ENCODE assay signal across 1 cellular context in genomic region chr12:56158029-56158925, GRCh38.
TF ChIP-seq lines count a peak whose summit lies in the region.

Gene MYL6 (plus strand): TSS chr12:56158359. CDS start chr12:56158402, 43 bp downstream.

TF ChIP-seq in HepG2, 621 proteins besides CTCF, POLR2A, EP300 and RAD21 (continued from another document and continues in another):
- TF ChIP-seq, protein P1, sequence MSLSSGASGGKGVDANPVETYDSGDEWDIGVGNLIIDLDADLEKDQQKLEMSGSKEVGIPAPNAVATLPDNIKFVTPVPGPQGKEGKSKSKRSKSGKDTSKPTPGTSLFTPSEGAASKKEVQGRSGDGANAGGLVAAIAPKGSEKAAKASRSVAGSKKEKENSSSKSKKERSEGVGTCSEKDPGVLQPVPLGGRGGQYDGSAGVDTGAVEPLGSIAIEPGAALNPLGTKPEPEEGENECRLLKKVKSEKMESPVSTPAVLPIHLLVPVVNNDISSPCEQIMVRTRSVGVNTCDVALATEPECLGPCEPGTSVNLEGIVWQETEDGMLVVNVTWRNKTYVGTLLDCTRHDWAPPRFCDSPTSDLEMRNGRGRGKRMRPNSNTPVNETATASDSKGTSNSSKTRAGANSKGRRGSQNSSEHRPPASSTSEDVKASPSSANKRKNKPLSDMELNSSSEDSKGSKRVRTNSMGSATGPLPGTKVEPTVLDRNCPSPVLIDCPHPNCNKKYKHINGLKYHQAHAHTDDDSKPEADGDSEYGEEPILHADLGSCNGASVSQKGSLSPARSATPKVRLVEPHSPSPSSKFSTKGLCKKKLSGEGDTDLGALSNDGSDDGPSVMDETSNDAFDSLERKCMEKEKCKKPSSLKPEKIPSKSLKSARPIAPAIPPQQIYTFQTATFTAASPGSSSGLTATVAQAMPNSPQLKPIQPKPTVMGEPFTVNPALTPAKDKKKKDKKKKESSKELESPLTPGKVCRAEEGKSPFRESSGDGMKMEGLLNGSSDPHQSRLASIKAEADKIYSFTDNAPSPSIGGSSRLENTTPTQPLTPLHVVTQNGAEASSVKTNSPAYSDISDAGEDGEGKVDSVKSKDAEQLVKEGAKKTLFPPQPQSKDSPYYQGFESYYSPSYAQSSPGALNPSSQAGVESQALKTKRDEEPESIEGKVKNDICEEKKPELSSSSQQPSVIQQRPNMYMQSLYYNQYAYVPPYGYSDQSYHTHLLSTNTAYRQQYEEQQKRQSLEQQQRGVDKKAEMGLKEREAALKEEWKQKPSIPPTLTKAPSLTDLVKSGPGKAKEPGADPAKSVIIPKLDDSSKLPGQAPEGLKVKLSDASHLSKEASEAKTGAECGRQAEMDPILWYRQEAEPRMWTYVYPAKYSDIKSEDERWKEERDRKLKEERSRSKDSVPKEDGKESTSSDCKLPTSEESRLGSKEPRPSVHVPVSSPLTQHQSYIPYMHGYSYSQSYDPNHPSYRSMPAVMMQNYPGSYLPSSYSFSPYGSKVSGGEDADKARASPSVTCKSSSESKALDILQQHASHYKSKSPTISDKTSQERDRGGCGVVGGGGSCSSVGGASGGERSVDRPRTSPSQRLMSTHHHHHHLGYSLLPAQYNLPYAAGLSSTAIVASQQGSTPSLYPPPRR (CRISPR knock-in tag; IDR thresholded peaks at IDR 0.05; ENCODE audit: borderline replicate concordance): no peak
- TF ChIP-seq MEF2D (CRISPR knock-in tag; IDR thresholded peaks at IDR 0.05) (peak; percentile 28; the same call in 1 of the 2 replicates), CC2D1A (CRISPR knock-in tag; IDR thresholded peaks at IDR 0.05) (no peak), ZNF800 (CRISPR knock-in tag; IDR thresholded peaks at IDR 0.05) (no peak), ZNF747 (CRISPR knock-in tag; IDR thresholded peaks at IDR 0.05; ENCODE audit: borderline replicate concordance) (0 out of 2 replicates have a peak, but pooled peaks have one; percentile 55), RARA (CRISPR knock-in tag; IDR thresholded peaks at IDR 0.05) (no peak), SOX13 (IDR thresholded peaks at IDR 0.05) (no peak), SOX13 (CRISPR knock-in tag; conservative IDR thresholded peaks at IDR 0.05 in 1 of 2, IDR thresholded peaks at IDR 0.05 in 1 of 2) (no peak), HOXA9 (CRISPR knock-in tag; IDR thresholded peaks at IDR 0.05; ENCODE audit: borderline replicate concordance) (no peak), ETV5 (CRISPR knock-in tag; IDR thresholded peaks at IDR 0.05; ENCODE audit: borderline replicate concordance) (peak; percentile 26; the same call in 1 of the 2 replicates), THYN1 (CRISPR knock-in tag; IDR thresholded peaks at IDR 0.05; ENCODE audit: borderline replicate concordance, low read depth) (no peak), ZNF3 (CRISPR knock-in tag; IDR thresholded peaks at IDR 0.05) (no peak), ZNF460 (CRISPR knock-in tag; IDR thresholded peaks at IDR 0.05; ENCODE audit: borderline replicate concordance) (no peak), NFE2L2 (IDR thresholded peaks at IDR 0.05; ENCODE audit: low read length) (no peak), KDM5A (IDR thresholded peaks at IDR 0.05; ENCODE audit: borderline replicate concordance, low read length) (no peak; the same call in 1 of the 2 replicates), ZNF768 (CRISPR knock-in tag; IDR thresholded peaks at IDR 0.05) (no peak), U2AF1 (optimal IDR thresholded peaks at IDR 0.05; ENCODE audit: low read depth, low read length) (peak; percentile 6), ELF4 (CRISPR knock-in tag; IDR thresholded peaks at IDR 0.05; ENCODE audit: borderline replicate concordance) (no peak), ZNF260 (CRISPR knock-in tag; IDR thresholded peaks at IDR 0.05; ENCODE audit: borderline replicate concordance, low read depth) (no peak), KMT2A (CRISPR knock-in tag; IDR thresholded peaks at IDR 0.05) (no peak; the same call in 1 of the 2 replicates), THAP11 (CRISPR knock-in tag; IDR thresholded peaks at IDR 0.05) (0 out of 2 replicates have a peak, but pooled peaks have one; percentile 53), ZNF543 (CRISPR knock-in tag; IDR thresholded peaks at IDR 0.05) (no peak), ZNF775 (CRISPR knock-in tag; IDR thresholded peaks at IDR 0.05; ENCODE audit: borderline replicate concordance) (no peak), PAWR (CRISPR knock-in tag; IDR thresholded peaks at IDR 0.05; ENCODE audit: borderline replicate concordance) (no peak), PRPF4 (IDR thresholded peaks at IDR 0.05; ENCODE audit: low read depth, low read length, poor library complexity, severe bottlenecking) (no peak), ZNF451 (CRISPR knock-in tag; IDR thresholded peaks at IDR 0.05) (no peak), ZMYM4 (CRISPR knock-in tag; IDR thresholded peaks at IDR 0.05) (peak; percentile 36; the same call in 1 of the 2 replicates), ZNF878 (CRISPR knock-in tag; IDR thresholded peaks at IDR 0.05) (no peak; the same call in 1 of the 2 replicates), HMGA1 (CRISPR knock-in tag; conservative IDR thresholded peaks at IDR 0.05) (no peak), PHF8 (CRISPR knock-in tag; IDR thresholded peaks at IDR 0.05) (peak; percentile 78), FOXM1 (CRISPR knock-in tag; IDR thresholded peaks at IDR 0.05) (no peak), TERF1 (CRISPR knock-in tag; IDR thresholded peaks at IDR 0.05) (no peak), REXO4 (CRISPR knock-in tag; IDR thresholded peaks at IDR 0.05; ENCODE audit: borderline replicate concordance) (no peak), ZNF816 (CRISPR knock-in tag; IDR thresholded peaks at IDR 0.05; ENCODE audit: borderline replicate concordance) (0 out of 2 replicates have a peak, but pooled peaks have one; percentile 78), ZNF142 (CRISPR knock-in tag; IDR thresholded peaks at IDR 0.05) (no peak), CBFB (CRISPR knock-in tag; IDR thresholded peaks at IDR 0.05) (no peak), TP53 (CRISPR knock-in tag; conservative IDR thresholded peaks at IDR 0.05) (no peak), FOXJ3 (CRISPR knock-in tag; IDR thresholded peaks at IDR 0.05; ENCODE audit: borderline replicate concordance) (no peak), TEAD3 (CRISPR knock-in tag; optimal IDR thresholded peaks at IDR 0.05; ENCODE audit: borderline replicate concordance) (no peak), ADNP (CRISPR knock-in tag; IDR thresholded peaks at IDR 0.05) (no peak), ATF2 (CRISPR knock-in tag; IDR thresholded peaks at IDR 0.05) (peak; percentile 97), SAP130 (CRISPR knock-in tag; IDR thresholded peaks at IDR 0.05; ENCODE audit: low read depth) (peak; percentile 75), ZZZ3 (CRISPR knock-in tag; IDR thresholded peaks at IDR 0.05; ENCODE audit: borderline replicate concordance) (peak; percentile 31; the same call in 1 of the 2 replicates)
- TF ChIP-seq, protein P2, sequence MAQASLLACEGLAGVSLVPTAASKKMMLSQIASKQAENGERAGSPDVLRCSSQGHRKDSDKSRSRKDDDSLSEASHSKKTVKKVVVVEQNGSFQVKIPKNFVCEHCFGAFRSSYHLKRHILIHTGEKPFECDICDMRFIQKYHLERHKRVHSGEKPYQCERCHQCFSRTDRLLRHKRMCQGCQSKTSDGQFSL (CRISPR knock-in tag; IDR thresholded peaks at IDR 0.05): peak; percentile 86
- TF ChIP-seq, protein P3, sequence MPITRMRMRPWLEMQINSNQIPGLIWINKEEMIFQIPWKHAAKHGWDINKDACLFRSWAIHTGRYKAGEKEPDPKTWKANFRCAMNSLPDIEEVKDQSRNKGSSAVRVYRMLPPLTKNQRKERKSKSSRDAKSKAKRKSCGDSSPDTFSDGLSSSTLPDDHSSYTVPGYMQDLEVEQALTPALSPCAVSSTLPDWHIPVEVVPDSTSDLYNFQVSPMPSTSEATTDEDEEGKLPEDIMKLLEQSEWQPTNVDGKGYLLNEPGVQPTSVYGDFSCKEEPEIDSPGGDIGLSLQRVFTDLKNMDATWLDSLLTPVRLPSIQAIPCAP (CRISPR knock-in tag; IDR thresholded peaks at IDR 0.05; ENCODE audit: low read depth): no peak
- TF ChIP-seq, protein P4, sequence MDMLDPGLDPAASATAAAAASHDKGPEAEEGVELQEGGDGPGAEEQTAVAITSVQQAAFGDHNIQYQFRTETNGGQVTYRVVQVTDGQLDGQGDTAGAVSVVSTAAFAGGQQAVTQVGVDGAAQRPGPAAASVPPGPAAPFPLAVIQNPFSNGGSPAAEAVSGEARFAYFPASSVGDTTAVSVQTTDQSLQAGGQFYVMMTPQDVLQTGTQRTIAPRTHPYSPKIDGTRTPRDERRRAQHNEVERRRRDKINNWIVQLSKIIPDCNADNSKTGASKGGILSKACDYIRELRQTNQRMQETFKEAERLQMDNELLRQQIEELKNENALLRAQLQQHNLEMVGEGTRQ (IDR thresholded peaks at IDR 0.05; ENCODE audit: low read depth, low read length): no peak
- TF ChIP-seq, protein P4 (CRISPR knock-in tag; IDR thresholded peaks at IDR 0.05; ENCODE audit: borderline replicate concordance): no peak
